1 cellular context compared by ENCODE assay signal in the genomic region with DNA sequence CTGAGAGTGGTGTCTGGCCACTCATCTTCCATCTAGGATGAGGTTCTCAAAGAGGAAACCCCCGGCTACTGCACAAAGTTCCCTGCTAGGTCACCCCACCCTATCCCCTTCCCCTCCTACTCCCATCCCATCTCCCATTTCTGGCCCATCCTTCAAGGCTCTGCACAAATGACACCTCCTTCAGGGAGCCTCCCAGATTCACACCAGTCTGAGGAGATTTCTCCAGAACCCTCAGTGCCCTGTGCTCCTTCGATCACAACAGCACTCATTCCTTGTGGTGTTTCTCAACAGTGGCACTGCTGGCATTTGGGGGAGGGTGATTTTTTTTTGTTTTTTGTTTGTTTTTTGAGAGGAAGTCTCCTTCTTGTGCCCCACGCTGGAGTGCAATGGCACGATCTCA.
TF ChIP-seq lines count a peak whose summit lies in the region.

No MANE protein-coding gene starts in this region.

TF ChIP-seq in H1, 55 proteins besides CTCF, POLR2A, EP300 and RAD21:
- TF ChIP-seq, protein P1, sequence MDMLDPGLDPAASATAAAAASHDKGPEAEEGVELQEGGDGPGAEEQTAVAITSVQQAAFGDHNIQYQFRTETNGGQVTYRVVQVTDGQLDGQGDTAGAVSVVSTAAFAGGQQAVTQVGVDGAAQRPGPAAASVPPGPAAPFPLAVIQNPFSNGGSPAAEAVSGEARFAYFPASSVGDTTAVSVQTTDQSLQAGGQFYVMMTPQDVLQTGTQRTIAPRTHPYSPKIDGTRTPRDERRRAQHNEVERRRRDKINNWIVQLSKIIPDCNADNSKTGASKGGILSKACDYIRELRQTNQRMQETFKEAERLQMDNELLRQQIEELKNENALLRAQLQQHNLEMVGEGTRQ (IDR thresholded peaks at IDR 0.05; ENCODE audit: low read length), result no peak
- TF ChIP-seq NRF1 (IDR thresholded peaks at IDR 0.05; ENCODE audit: low read depth, low read length) (no peak), SP1 (IDR thresholded peaks at IDR 0.05; ENCODE audit: low read depth, low read length) (no peak), GABPA (IDR thresholded peaks at IDR 0.05; ENCODE audit: borderline replicate concordance, insufficient read depth, low read length) (no peak), YY1 (IDR thresholded peaks at IDR 0.05; ENCODE audit: low read depth, low read length) (no peak), SIN3A (conservative IDR thresholded peaks at IDR 0.05 in 1 of 2, IDR thresholded peaks at IDR 0.05 in 1 of 2; ENCODE audit: low read depth in 1 of 2, low read length in 2 of 2) (no peak), PHF8 (conservative IDR thresholded peaks at IDR 0.05; ENCODE audit: low read depth, low read length) (no peak), EGR1 (IDR thresholded peaks at IDR 0.05; ENCODE audit: borderline replicate concordance, low read depth, low read length) (no peak), POU5F1 (IDR thresholded peaks at IDR 0.05; ENCODE audit: low read depth, low read length) (no peak), SRF (IDR thresholded peaks at IDR 0.05; ENCODE audit: low read depth, low read length) (no peak), SIRT6 (IDR thresholded peaks at IDR 0.05; ENCODE audit: low read length) (no peak), TBP (IDR thresholded peaks at IDR 0.05; ENCODE audit: low read depth, low read length) (no peak), RNF2 (IDR thresholded peaks at IDR 0.05; ENCODE audit: borderline replicate concordance, low read depth, low read length, missing control alignments, poor library complexity, severe bottlenecking) (no peak), TEAD4 (IDR thresholded peaks at IDR 0.05; ENCODE audit: low read depth, low read length) (no peak), RXRA (IDR thresholded peaks at IDR 0.05; ENCODE audit: insufficient read depth, low read depth, low read length) (no peak)
- TF ChIP-seq, protein P2, sequence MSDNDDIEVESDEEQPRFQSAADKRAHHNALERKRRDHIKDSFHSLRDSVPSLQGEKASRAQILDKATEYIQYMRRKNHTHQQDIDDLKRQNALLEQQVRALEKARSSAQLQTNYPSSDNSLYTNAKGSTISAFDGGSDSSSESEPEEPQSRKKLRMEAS (IDR thresholded peaks at IDR 0.05), result no peak
- TF ChIP-seq, protein P3, sequence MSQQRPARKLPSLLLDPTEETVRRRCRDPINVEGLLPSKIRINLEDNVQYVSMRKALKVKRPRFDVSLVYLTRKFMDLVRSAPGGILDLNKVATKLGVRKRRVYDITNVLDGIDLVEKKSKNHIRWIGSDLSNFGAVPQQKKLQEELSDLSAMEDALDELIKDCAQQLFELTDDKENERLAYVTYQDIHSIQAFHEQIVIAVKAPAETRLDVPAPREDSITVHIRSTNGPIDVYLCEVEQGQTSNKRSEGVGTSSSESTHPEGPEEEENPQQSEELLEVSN (IDR thresholded peaks at IDR 0.05), result no peak
